Comparison of ENCODE assay signal across 9 cellular contexts in genomic region chr14:69224946-69225345, GRCh38. TPM values are rescaled to one million over a fixed set of nuclear protein-coding genes. Genes with fewer than 3 reads are reported as not detected.
"Had no signal": no experiment of that assay in that cellular context is flagged by ENCODE, and none has a peak within 500 bp of the region (broad histone marks: within the 10 kb centered on the region; RNA-seq: fewer than 3 reads in every experiment).

No MANE protein-coding gene starts in this region.

- ATAC-seq: HCT116, HepG2 had no signal

- H3K36me3 ChIP-seq: HAP-1 had no signal

- H3K4me1 Mint-ChIP-seq: IgD-negative memory B cell had no signal

- DNase-seq: GM23248, GOT3, H7, HFFc6 had no signal

- H3K9me3 Mint-ChIP-seq: HFFc6, IgD-negative memory B cell had no signal

- H3K4me3 Mint-ChIP-seq: HFFc6, IgD-negative memory B cell had no signal

- H3K27me3 Mint-ChIP-seq: IgD-negative memory B cell had no signal

- H3K27ac Mint-ChIP-seq: HFFc6, IgD-negative memory B cell had no signal

- H3K4me3 ChIP-seq: GM23248, HAP-1 had no signal

- H3K9me3 ChIP-seq: HAP-1 had no signal

- H3K27ac ChIP-seq: GM23248 had no signal

RNA-seq across cellular contexts. Expression of gene GALNT16, which starts 35.0 kb away (rescaled TPM):
- total RNA-seq: HT-29 had no signal
- polyA plus RNA-seq: IgD-negative memory B cell had no signal
